9 cellular contexts compared by ENCODE assay signal in the genomic region with DNA sequence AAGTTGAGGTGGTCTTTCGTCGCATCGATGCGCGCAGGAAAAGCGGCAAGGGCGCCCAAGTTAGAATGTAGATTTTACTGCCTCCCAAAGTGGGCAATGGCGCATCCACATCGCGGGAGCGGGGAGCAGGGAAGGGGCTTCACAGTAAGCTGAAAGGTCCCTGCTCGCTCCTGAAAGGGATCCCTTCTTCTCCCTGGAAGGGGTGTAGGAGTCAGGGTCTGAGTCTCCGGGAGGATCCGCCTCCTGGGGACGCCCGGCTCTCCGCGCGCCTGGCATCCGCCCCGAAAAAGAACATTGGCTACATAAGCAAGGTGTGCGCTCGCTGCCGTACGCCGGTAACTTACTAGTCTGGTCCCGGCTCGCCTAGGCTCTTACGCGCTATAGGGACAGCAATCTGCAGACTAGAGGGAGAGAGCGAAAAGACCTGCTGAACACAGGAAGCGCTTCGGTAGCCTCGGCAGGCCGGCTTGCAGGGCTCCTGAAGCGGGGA. TPM values are rescaled to one million over a fixed set of nuclear protein-coding genes. Genes with fewer than 3 reads are reported as not detected.
DNase-seq lines count a peak whose midpoint lies in the region; ATAC-seq and TF ChIP-seq lines count a peak whose summit lies in the region.
"Had no signal": no experiment of that assay in that cellular context is flagged by ENCODE, and none has a peak within 500 bp of the region (broad histone marks: within the 10 kb centered on the region; RNA-seq: fewer than 3 reads in every experiment).

No MANE protein-coding gene starts in this region.

- H3K27ac ChIP-seq in psoas muscle = peak overlapping the region; percentile 77
- H3K27ac ChIP-seq: neutrophil had no signal

- DNase-seq in ACHN (peak; percentile 65), H4 (ENCODE audit: low spot score) (peak; percentile 61), NCI-H774 (lab: John Stamatoyannopoulos, UW) (peak; percentile 21), astrocyte of the cerebellum (ENCODE audit: low read depth) (peak; percentile 55), hepatic stellate cell (ENCODE audit: low spot score) (peak; percentile 57), psoas muscle (peak; percentile 34 to 72), NCI-H187 treated with DMSO at 0.1 percent for 48 hours (lab: John Stamatoyannopoulos, UW) (no peak)

- H3K4me3 ChIP-seq in astrocyte of the cerebellum (ENCODE audit: low read depth, low read length) = peak overlapping the region; percentile 68
- H3K4me3 ChIP-seq in psoas muscle = peak overlapping the region; percentile 84

- peak in 3 of 4 donors; percentile 21 to 27 (median 23) for ATAC-seq in psoas muscle
- ATAC-seq in GM21529 (IDR thresholded peaks at IDR 0.05; ENCODE audit: unreplicated experiment) = no peak

- intact Hi-C loops in psoas muscle (cut with DNase I) = loop anchor here in 1 of 2 donors (5.0 kb wide), 2 partner anchors 54 to 69 kb away; no protein-coding TSS in a partner anchor

- H3K36me3 ChIP-seq in psoas muscle (ENCODE audit: insufficient read depth in 1 of 2, low read depth in 1 of 2) = no peaks in the 10 kb centered on the region
- H3K36me3 ChIP-seq: neutrophil had no signal

- H3K4me1 ChIP-seq in psoas muscle = peaks cover 13% of the 10 kb centered on the region

- peaks cover 0 to 2% (median 0%) of the 10 kb centered on the region in 3 donors for H3K27me3 ChIP-seq in psoas muscle (ENCODE audit: insufficient read depth in 3 of 3, low read length in 2 of 3)

- TF ChIP-seq CTCF in astrocyte of the cerebellum (IDR thresholded peaks at IDR 0.05; ENCODE audit: low read depth, low read length, missing control alignments) = no peak
- no peak for TF ChIP-seq CTCF in psoas muscle (IDR thresholded peaks at IDR 0.05)

- in situ Hi-C loops in ACHN (cut with HindIII; ENCODE audit: low pct_ligation_motif_present, low pct_unique_long_range_greater_than_20kb, low sequenced_read_pairs) = no loop called here
- in situ Hi-C loops in astrocyte of the cerebellum (cut with HindIII; ENCODE audit: low sequenced_read_pairs) = no loop called here

- H3K9me3 ChIP-seq in psoas muscle = no peaks in the 10 kb centered on the region
- H3K9me3 ChIP-seq: neutrophil had no signal

- 0 to 1% (median 1%) methylated on average over 36 of the region's 36 CpGs for WGBS in psoas muscle, 3 donors

RNA-seq across cellular contexts. Expression of gene UNC5B, which starts 0.8 kb away (rescaled TPM):
- 6.8 and 7.1 TPM in 2 replicates for total RNA-seq in H4 (2014; rRNA removed; shearing (Covaris generic))
- 1 to 10 TPM; 1.1 to 5.7 (median 2.5) TPM for total RNA-seq in psoas muscle
- polyA plus RNA-seq in psoas muscle = 1 to 10 TPM in 2 of 3 donors, under 1 TPM in 1; 0.65 to 1.3 (median 1.1) TPM
